In the genomic region with DNA sequence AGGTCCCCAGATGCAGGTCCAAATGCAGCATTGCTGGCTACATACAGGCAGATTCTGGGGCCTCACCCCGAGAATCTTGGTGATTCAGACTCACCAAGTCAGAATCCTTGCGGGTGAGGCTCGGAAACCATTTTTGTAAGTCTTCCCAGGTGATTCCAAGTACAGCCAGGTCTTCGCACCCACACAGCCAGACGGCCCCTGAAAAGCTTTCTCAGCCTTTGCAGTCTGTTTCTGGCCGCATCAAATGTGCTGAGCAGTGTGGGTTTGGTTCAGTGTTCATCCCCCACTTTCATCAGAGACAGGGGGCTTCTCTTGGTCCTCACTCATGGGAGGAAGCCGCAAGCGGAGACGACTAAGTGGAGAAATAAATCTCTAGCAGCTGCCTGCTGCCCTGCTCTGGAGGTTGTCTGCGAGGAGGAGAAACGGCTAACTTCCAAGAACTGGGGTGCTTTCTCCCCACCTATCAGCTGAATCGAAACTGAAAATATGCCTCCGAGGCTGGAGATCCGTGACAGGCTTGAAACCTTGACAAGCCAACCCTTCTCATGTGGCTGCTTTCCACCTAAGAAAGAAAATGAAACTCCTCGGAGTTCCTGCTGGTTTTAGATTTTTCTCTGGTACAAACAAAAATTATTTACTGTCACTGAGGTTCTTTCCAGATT, we compare ENCODE assay signal across 8 cellular contexts. TPM values are rescaled to one million over a fixed set of nuclear protein-coding genes. Genes with fewer than 3 reads are reported as not detected.
DNase-seq lines count a peak whose midpoint lies in the region; ATAC-seq lines count a peak whose summit lies in the region.

No MANE protein-coding gene starts in this region.

- H3K9me3 Mint-ChIP-seq in activated CD4-positive, alpha-beta memory T cell treated with anti-CD3 and anti-CD28 coated beads, Interleukin-2, amount 10 ng/mL, durations not matched to agents 7 days and 5 days, result peaks cover 2% of the 10 kb centered on the region

- DNase-seq in AG20443 (ENCODE audit: low spot score) (peak; percentile 45), fibroblast of peridontal ligament (ENCODE audit: extremely low read depth) (peak; percentile 73), skeletal muscle cell (ENCODE audit: low read depth) (no peak), KG1 (lab: John Stamatoyannopoulos, UW) (no peak), NCI-H82 treated with DMSO at 0.1 percent for 48 hours (lab: John Stamatoyannopoulos, UW; ENCODE audit: unreplicated experiment) (no peak)
- DNase-seq in activated CD4-positive, alpha-beta memory T cell treated with anti-CD3 and anti-CD28 coated beads, Interleukin-2, amount 10 ng/mL, durations not matched to agents 7 days and 5 days, result peak; percentile 84

- H3K27me3 Mint-ChIP-seq in activated CD4-positive, alpha-beta memory T cell treated with anti-CD3 and anti-CD28 coated beads, Interleukin-2, amount 10 ng/mL, durations not matched to agents 7 days and 5 days, result no peaks in the 10 kb centered on the region

- peak overlapping the region; percentile 36 for H3K4me3 ChIP-seq in skeletal muscle cell (ENCODE audit: low read depth, low read length)

- H3K36me3 Mint-ChIP-seq in activated CD4-positive, alpha-beta memory T cell treated with anti-CD3 and anti-CD28 coated beads, Interleukin-2, amount 10 ng/mL, durations not matched to agents 7 days and 5 days (ENCODE audit: low read depth), result peaks cover 40% of the 10 kb centered on the region

- peak overlapping the region; percentile 96 for H3K4me3 Mint-ChIP-seq in activated CD4-positive, alpha-beta memory T cell treated with anti-CD3 and anti-CD28 coated beads, Interleukin-2, amount 10 ng/mL, durations not matched to agents 7 days and 5 days

- POLR2A ChIA-PET in activated CD4-positive, alpha-beta memory T cell treated with anti-CD3 and anti-CD28 coated beads, Interleukin-2, amount 10 ng/mL, durations not matched to agents 7 days and 5 days (lab: Charles Lee), result interaction anchor here (0.6 to 5.6 kb wide), 28 partner anchors 10 to 865 kb away, joined by 3 to 45 read pairs (median 6); partner anchors contain the start of genes C2orf76, DBI, EPB41L5 and PTPN4

- peak overlapping the region; percentile 99 for H3K27ac Mint-ChIP-seq in activated CD4-positive, alpha-beta memory T cell treated with anti-CD3 and anti-CD28 coated beads, Interleukin-2, amount 10 ng/mL, durations not matched to agents 7 days and 5 days

- CTCF ChIA-PET in activated CD4-positive, alpha-beta memory T cell treated with anti-CD3 and anti-CD28 coated beads, Interleukin-2, amount 10 ng/mL, durations not matched to agents 7 days and 5 days (lab: Charles Lee), result interaction anchor here (0.8 to 3.8 kb wide), 13 partner anchors 9 to 528 kb away, joined by 3 to 50 read pairs (median 4); partner anchors contain the start of genes RALB and TMEM185B

- peaks cover 57% of the 10 kb centered on the region for H3K4me1 Mint-ChIP-seq in activated CD4-positive, alpha-beta memory T cell treated with anti-CD3 and anti-CD28 coated beads, Interleukin-2, amount 10 ng/mL, durations not matched to agents 7 days and 5 days

- ATAC-seq in GM19438 (IDR thresholded peaks at IDR 0.05; ENCODE audit: low read depth, unreplicated experiment), result peak; percentile 76
- peak; percentile 79 for ATAC-seq in HG03565 (IDR thresholded peaks at IDR 0.05; ENCODE audit: unreplicated experiment)

RNA-seq across cellular contexts. Expression of gene TMEM185B, which starts 8.9 kb away (rescaled TPM):
- 10 to 100 TPM; 19.2 to 21.8 TPM for total RNA-seq in activated CD4-positive, alpha-beta memory T cell treated with anti-CD3 and anti-CD28 coated beads, Interleukin-2, amount 10 ng/mL, durations not matched to agents 7 days and 5 days

RNA-seq across cellular contexts. Expression of gene RALB, which starts 20.5 kb away (rescaled TPM):
- total RNA-seq in activated CD4-positive, alpha-beta memory T cell treated with anti-CD3 and anti-CD28 coated beads, Interleukin-2, amount 10 ng/mL, durations not matched to agents 7 days and 5 days, result 10 to 100 TPM; 59.2 to 59.3 TPM

Comparison
In these comparisons a context has a peak if more than half of its experiments do, and no peak if none do; other contexts are left out.
1. DNase-seq: peak in AG20443 (single experiment), activated CD4-positive, alpha-beta memory T cell treated with anti-CD3 and anti-CD28 coated beads, Interleukin-2, amount 10 ng/mL, durations not matched to agents 7 days and 5 days (single experiment) and fibroblast of peridontal ligament (single experiment); none in skeletal muscle cell (single experiment), KG1 (single experiment) and NCI-H82 treated with DMSO at 0.1 percent for 48 hours (single experiment).